In genomic region chr1:154607748-154608521, GRCh38 we compare ENCODE assay signal across 1 cellular context.
TF ChIP-seq lines count a peak whose summit lies in the region.

Gene ADAR (minus strand): TSS chr1:154608186. CDS start chr1:154608006, 180 bp downstream.

TF ChIP-seq in HEK293, 187 proteins besides CTCF, POLR2A, EP300 and RAD21 (continued from another document):
- TF ChIP-seq ZNF302 (tag by site-specific recombination; IDR thresholded peaks at IDR 0.05; ENCODE audit: low read depth): no peak
- no peak for TF ChIP-seq ZNF202 (tag by site-specific recombination; IDR thresholded peaks at IDR 0.05; ENCODE audit: borderline replicate concordance)
- 0 out of 2 replicates have a peak, but pooled peaks have one; percentile 27 for TF ChIP-seq ZSCAN16 (tag by site-specific recombination; IDR thresholded peaks at IDR 0.05)
- TF ChIP-seq PATZ1 (tag by site-specific recombination; IDR thresholded peaks at IDR 0.05): 0 out of 2 replicates have a peak, but pooled peaks have one; percentile 11
- peak; percentile 70; the same call in 1 of the 2 replicates for TF ChIP-seq ZNF558 (tag by site-specific recombination; IDR thresholded peaks at IDR 0.05)
- TF ChIP-seq ZNF843 (tag by site-specific recombination; IDR thresholded peaks at IDR 0.05): no peak
- peak; percentile 81; the same call in 1 of the 2 replicates for TF ChIP-seq ZFP69B (tag by site-specific recombination; IDR thresholded peaks at IDR 0.05)
- no peak for TF ChIP-seq ZNF704 (tag by site-specific recombination; IDR thresholded peaks at IDR 0.05)
- TF ChIP-seq EGR2 (tag by site-specific recombination; IDR thresholded peaks at IDR 0.05; ENCODE audit: low read depth): peak; percentile 79
- TF ChIP-seq ZNF837 (tag by site-specific recombination; IDR thresholded peaks at IDR 0.05): 0 out of 2 replicates have a peak, but pooled peaks have one; percentile 65
- 0 out of 2 replicates have a peak, but pooled peaks have one; percentile 16 for TF ChIP-seq MYNN (tag by site-specific recombination; IDR thresholded peaks at IDR 0.05; ENCODE audit: borderline replicate concordance)
- TF ChIP-seq ZNF175 (tag by site-specific recombination; IDR thresholded peaks at IDR 0.05): no peak
- TF ChIP-seq ZFP37 (tag by site-specific recombination; IDR thresholded peaks at IDR 0.05): no peak; the same call in 1 of the 2 replicates
- TF ChIP-seq ZBTB6 (tag by site-specific recombination; IDR thresholded peaks at IDR 0.05): no peak
- TF ChIP-seq KLF9 (tag by site-specific recombination; IDR thresholded peaks at IDR 0.05; ENCODE audit: low read depth): peak; percentile 48
- TF ChIP-seq ZNF280D (tag by site-specific recombination; IDR thresholded peaks at IDR 0.05): no peak
- no peak; the same call in 1 of the 2 replicates for TF ChIP-seq ZNF624 (tag by site-specific recombination; IDR thresholded peaks at IDR 0.05)
- TF ChIP-seq MZF1 (tag by site-specific recombination; IDR thresholded peaks at IDR 0.05; ENCODE audit: borderline replicate concordance): no peak
- TF ChIP-seq ZNF449 (tag by site-specific recombination; IDR thresholded peaks at IDR 0.05): no peak
- peak; percentile 65 for TF ChIP-seq ZBTB20 (tag by site-specific recombination; IDR thresholded peaks at IDR 0.05)
- TF ChIP-seq ZNF148 (tag by site-specific recombination; IDR thresholded peaks at IDR 0.05; ENCODE audit: borderline replicate concordance): no peak
- no peak for TF ChIP-seq BCL6B (tag by site-specific recombination; IDR thresholded peaks at IDR 0.05)
- peak; percentile 57; the same call in 1 of the 2 replicates for TF ChIP-seq IKZF3 (tag by site-specific recombination; IDR thresholded peaks at IDR 0.05)
- peak; percentile 37; the same call in 1 of the 2 replicates for TF ChIP-seq PRDM1 (tag by site-specific recombination; IDR thresholded peaks at IDR 0.05)
- no peak for TF ChIP-seq ZNF398 (tag by site-specific recombination; IDR thresholded peaks at IDR 0.05)
- peak; percentile 83; the same call in 1 of the 2 replicates for TF ChIP-seq ZNF777 (tag by site-specific recombination; IDR thresholded peaks at IDR 0.05; ENCODE audit: borderline replicate concordance)
- no peak for TF ChIP-seq ZNF157 (tag by site-specific recombination; IDR thresholded peaks at IDR 0.05)
- no peak for TF ChIP-seq ZNF621 (tag by site-specific recombination; IDR thresholded peaks at IDR 0.05)
- TF ChIP-seq ZNF549 (tag by site-specific recombination; IDR thresholded peaks at IDR 0.05): no peak
- no peak for TF ChIP-seq ZNF37A (tag by site-specific recombination; IDR thresholded peaks at IDR 0.05)
- TF ChIP-seq ZNF140 (tag by site-specific recombination; IDR thresholded peaks at IDR 0.05): no peak
- TF ChIP-seq PRDM4 (tag by site-specific recombination; IDR thresholded peaks at IDR 0.05): 0 out of 2 replicates have a peak, but pooled peaks have one; percentile 4
- TF ChIP-seq SALL2 (tag by site-specific recombination; IDR thresholded peaks at IDR 0.05; ENCODE audit: borderline replicate concordance): no peak
- no peak for TF ChIP-seq ZSCAN23 (tag by site-specific recombination; IDR thresholded peaks at IDR 0.05)
- TF ChIP-seq ZNF404 (tag by site-specific recombination; IDR thresholded peaks at IDR 0.05): no peak
- TF ChIP-seq ZNF292 (tag by site-specific recombination; IDR thresholded peaks at IDR 0.05; ENCODE audit: borderline replicate concordance, low read depth): no peak
- peak; percentile 36; the same call in 1 of the 2 replicates for TF ChIP-seq HIC1 (tag by site-specific recombination; IDR thresholded peaks at IDR 0.05)
- TF ChIP-seq ZNF16 (tag by site-specific recombination; IDR thresholded peaks at IDR 0.05; ENCODE audit: low read depth): no peak
- TF ChIP-seq SP3 (tag by site-specific recombination; IDR thresholded peaks at IDR 0.05): peak; percentile 85
- 0 out of 2 replicates have a peak, but pooled peaks have one; percentile 39 for TF ChIP-seq ZBTB48 (tag by site-specific recombination; IDR thresholded peaks at IDR 0.05)
